Comparison of ENCODE assay signal across 2 cellular contexts in genomic region chr6:134147033-134147533, GRCh38.
TF ChIP-seq lines count a peak whose summit lies in the region.

No MANE protein-coding gene starts in this region.

TF ChIP-seq in IMR-90, 13 proteins besides CTCF, POLR2A, EP300 and RAD21:
- no peak for TF ChIP-seq MXI1 (IDR thresholded peaks at IDR 0.05; ENCODE audit: borderline replicate concordance, low read depth, low read length)
- TF ChIP-seq USF2 (IDR thresholded peaks at IDR 0.05; ENCODE audit: low read depth, low read length) = no peak
- TF ChIP-seq BHLHE40 (IDR thresholded peaks at IDR 0.05; ENCODE audit: low read depth, low read length) = no peak
- no peak for TF ChIP-seq MAZ (IDR thresholded peaks at IDR 0.05; ENCODE audit: borderline replicate concordance, low read depth, low read length)
- TF ChIP-seq CHD1 (IDR thresholded peaks at IDR 0.05; ENCODE audit: low read depth, low read length) = no peak
- no peak for TF ChIP-seq MAFK (IDR thresholded peaks at IDR 0.05; ENCODE audit: low read depth, low read length)
- TF ChIP-seq RCOR1 (IDR thresholded peaks at IDR 0.05; ENCODE audit: insufficient replicate concordance, low read length) = no peak
- TF ChIP-seq CEBPB (IDR thresholded peaks at IDR 0.05; ENCODE audit: low read depth, low read length) = no peak
- TF ChIP-seq NFE2L2 (IDR thresholded peaks at IDR 0.05; ENCODE audit: low read depth, low read length) = no peak
- TF ChIP-seq ELK1 (IDR thresholded peaks at IDR 0.05; ENCODE audit: borderline replicate concordance, low read depth, low read length) = no peak
- TF ChIP-seq FOS (IDR thresholded peaks at IDR 0.05; ENCODE audit: low read depth, low read length) = no peak
- TF ChIP-seq SMC3 (IDR thresholded peaks at IDR 0.05; ENCODE audit: low read depth, low read length) = no peak
- TF ChIP-seq RFX5 (IDR thresholded peaks at IDR 0.05; ENCODE audit: low read depth, low read length) = no peak
TF ChIP-seq in IMR-90: peak in this region for 0.

TF ChIP-seq in K562, 482 proteins besides CTCF, POLR2A, EP300 and RAD21:
- TF ChIP-seq ARID1B (IDR thresholded peaks at IDR 0.05) (0 out of 2 replicates have a peak, but pooled peaks have one; percentile 17), MAFK (IDR thresholded peaks at IDR 0.05; ENCODE audit: low read length) (0 out of 2 replicates have a peak, but pooled peaks have one; percentile 6), ESRRA (IDR thresholded peaks at IDR 0.05; ENCODE audit: borderline replicate concordance, low read depth) (peak; percentile 69; the same call in 1 of the 2 replicates), VEZF1 (CRISPR knock-in tag; IDR thresholded peaks at IDR 0.05) (peak; percentile 33; the same call in 1 of the 2 replicates), FOSL1 (tag; conservative IDR thresholded peaks at IDR 0.05) (peak; percentile 64; the same call in 1 of the 2 replicates), ZNF280B (CRISPR knock-in tag; IDR thresholded peaks at IDR 0.05) (no peak), JUND (IDR thresholded peaks at IDR 0.05; ENCODE audit: borderline replicate concordance, low read depth, low read length) (peak; percentile 58; the same call in 1 of the 2 replicates), JUND (tag; IDR thresholded peaks at IDR 0.05; ENCODE audit: borderline replicate concordance, low read depth, low read length) (peak; percentile 39; the same call in 1 of the 3 replicates), RCOR1 (IDR thresholded peaks at IDR 0.05; ENCODE audit: borderline replicate concordance in 1 of 2, low read depth in 2 of 2, low read length in 2 of 2) (peak in 1 of 2 experiments; percentile 73; a peak in 1 of 4 replicates), GABPB2 (CRISPR knock-in tag; conservative IDR thresholded peaks at IDR 0.05) (no peak), NFE2 (IDR thresholded peaks at IDR 0.05; ENCODE audit: low read depth) (peak; percentile 75), CTBP1 (IDR thresholded peaks at IDR 0.05; ENCODE audit: borderline replicate concordance) (peak; percentile 67), SOX6 (IDR thresholded peaks at IDR 0.05) (0 out of 2 replicates have a peak, but pooled peaks have one; percentile 26), ATF7 (IDR thresholded peaks at IDR 0.05) (0 out of 2 replicates have a peak, but pooled peaks have one; percentile 34), XRCC3 (IDR thresholded peaks at IDR 0.05) (no peak), DPF2 (IDR thresholded peaks at IDR 0.05) (peak; percentile 37; the same call in 1 of the 2 replicates), MAFF (IDR thresholded peaks at IDR 0.05; ENCODE audit: low read length) (peak; percentile 27; the same call in 1 of the 2 replicates), SRF (CRISPR knock-in tag; IDR thresholded peaks at IDR 0.05) (no peak), SMARCA4 (IDR thresholded peaks at IDR 0.05) (peak; percentile 26; the same call in 1 of the 2 replicates), CXXC5 (CRISPR knock-in tag; IDR thresholded peaks at IDR 0.05) (0 out of 2 replicates have a peak, but pooled peaks have one; percentile 37)
- TF ChIP-seq, protein P1, sequence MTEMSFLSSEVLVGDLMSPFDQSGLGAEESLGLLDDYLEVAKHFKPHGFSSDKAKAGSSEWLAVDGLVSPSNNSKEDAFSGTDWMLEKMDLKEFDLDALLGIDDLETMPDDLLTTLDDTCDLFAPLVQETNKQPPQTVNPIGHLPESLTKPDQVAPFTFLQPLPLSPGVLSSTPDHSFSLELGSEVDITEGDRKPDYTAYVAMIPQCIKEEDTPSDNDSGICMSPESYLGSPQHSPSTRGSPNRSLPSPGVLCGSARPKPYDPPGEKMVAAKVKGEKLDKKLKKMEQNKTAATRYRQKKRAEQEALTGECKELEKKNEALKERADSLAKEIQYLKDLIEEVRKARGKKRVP (CRISPR knock-in tag; IDR thresholded peaks at IDR 0.05) = no peak
- TF ChIP-seq, protein P2, sequence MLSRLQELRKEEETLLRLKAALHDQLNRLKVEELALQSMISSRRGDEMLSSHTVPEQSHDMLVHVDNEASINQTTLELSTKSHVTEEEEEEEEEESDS (CRISPR knock-in tag; IDR thresholded peaks at IDR 0.05) = no peak
- TF ChIP-seq, protein P3, sequence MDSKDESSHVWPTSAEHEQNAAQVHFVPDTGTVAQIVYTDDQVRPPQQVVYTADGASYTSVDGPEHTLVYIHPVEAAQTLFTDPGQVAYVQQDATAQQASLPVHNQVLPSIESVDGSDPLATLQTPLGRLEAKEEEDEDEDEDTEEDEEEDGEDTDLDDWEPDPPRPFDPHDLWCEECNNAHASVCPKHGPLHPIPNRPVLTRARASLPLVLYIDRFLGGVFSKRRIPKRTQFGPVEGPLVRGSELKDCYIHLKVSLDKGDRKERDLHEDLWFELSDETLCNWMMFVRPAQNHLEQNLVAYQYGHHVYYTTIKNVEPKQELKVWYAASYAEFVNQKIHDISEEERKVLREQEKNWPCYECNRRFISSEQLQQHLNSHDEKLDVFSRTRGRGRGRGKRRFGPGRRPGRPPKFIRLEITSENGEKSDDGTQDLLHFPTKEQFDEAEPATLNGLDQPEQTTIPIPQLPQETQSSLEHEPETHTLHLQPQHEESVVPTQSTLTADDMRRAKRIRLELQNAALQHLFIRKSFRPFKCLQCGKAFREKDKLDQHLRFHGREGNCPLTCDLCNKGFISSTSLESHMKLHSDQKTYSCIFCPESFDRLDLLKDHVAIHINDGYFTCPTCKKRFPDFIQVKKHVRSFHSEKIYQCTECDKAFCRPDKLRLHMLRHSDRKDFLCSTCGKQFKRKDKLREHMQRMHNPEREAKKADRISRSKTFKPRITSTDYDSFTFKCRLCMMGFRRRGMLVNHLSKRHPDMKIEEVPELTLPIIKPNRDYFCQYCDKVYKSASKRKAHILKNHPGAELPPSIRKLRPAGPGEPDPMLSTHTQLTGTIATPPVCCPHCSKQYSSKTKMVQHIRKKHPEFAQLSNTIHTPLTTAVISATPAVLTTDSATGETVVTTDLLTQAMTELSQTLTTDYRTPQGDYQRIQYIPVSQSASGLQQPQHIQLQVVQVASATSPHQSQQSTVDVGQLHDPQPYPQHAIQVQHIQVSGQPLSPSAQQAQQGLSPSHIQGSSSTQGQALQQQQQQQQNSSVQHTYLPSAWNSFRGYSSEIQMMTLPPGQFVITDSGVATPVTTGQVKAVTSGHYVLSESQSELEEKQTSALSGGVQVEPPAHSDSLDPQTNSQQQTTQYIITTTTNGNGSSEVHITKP (IDR thresholded peaks at IDR 0.05; ENCODE audit: partially characterized antibody) = peak; percentile 71
- TF ChIP-seq, protein P4, sequence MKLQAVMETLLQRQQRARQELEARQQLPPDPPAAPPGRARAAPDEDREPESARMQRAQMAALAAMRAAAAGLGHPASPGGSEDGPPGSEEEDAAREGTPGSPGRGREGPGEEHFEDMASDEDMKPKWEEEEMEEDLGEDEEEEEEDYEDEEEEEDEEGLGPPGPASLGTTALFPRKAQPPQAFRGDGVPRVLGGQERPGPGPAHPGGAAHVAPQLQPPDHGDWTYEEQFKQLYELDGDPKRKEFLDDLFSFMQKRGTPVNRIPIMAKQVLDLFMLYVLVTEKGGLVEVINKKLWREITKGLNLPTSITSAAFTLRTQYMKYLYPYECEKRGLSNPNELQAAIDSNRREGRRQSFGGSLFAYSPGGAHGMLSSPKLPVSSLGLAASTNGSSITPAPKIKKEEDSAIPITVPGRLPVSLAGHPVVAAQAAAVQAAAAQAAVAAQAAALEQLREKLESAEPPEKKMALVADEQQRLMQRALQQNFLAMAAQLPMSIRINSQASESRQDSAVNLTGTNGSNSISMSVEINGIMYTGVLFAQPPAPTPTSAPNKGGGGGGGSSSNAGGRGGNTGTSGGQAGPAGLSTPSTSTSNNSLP (IDR thresholded peaks at IDR 0.05; ENCODE audit: borderline replicate concordance, low read depth, low read length) = no peak
TF ChIP-seq in K562: peak in this region for 16.
